In the genomic region with DNA sequence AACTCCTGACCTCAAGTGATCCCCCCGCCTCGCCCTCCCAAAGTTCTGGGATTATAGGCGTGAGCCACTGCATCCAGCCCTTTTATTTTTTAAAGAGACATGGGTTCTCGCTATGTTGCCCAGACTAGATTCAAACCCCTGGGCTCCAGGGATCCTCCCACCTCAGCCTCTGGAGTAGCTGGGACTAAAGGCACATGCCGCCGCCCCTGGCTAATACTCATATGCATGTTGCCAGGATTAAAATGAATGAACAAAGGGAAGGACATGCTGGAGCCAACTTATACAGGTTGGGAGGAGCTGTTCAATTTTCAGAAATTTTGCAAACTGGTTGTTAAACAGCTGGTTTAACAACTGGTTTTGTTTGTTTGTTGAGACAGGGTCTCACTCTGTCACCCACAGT, we compare ENCODE assay signal across 14 cellular contexts. TPM values are rescaled to one million over a fixed set of nuclear protein-coding genes. Genes with fewer than 3 reads are reported as not detected.
DNase-seq lines count a peak whose midpoint lies in the region; ATAC-seq, FAIRE-seq and TF ChIP-seq lines count a peak whose summit lies in the region.
"Had no signal": no experiment of that assay in that cellular context is flagged by ENCODE, and none has a peak within 500 bp of the region (broad histone marks: within the 10 kb centered on the region; RNA-seq: fewer than 3 reads in every experiment).

No MANE protein-coding gene starts in this region.

- TF ChIP-seq CTCF in A549 (IDR thresholded peaks at IDR 0.05) (no peak), GM12865 (IDR thresholded peaks at IDR 0.05; ENCODE audit: insufficient read depth, low read depth, low read length, missing control alignments) (no peak), RWPE2 (IDR thresholded peaks at IDR 0.05; ENCODE audit: poor library complexity, severe bottlenecking) (no peak), endothelial cell of umbilical vein (IDR thresholded peaks at IDR 0.05; ENCODE audit: extremely low read depth in 1 of 2, insufficient read depth in 1 of 2, low read depth in 1 of 2, low read length in 2 of 2) (no peak), spleen (IDR thresholded peaks at IDR 0.05 in 8 of 11, conservative IDR thresholded peaks at IDR 0.05 in 3 of 11) (no peak), ascending aorta (IDR thresholded peaks at IDR 0.05) (no peak)

- H3K36me3 ChIP-seq in RWPE2 (ENCODE audit: low read depth) = peaks cover 10% of the 10 kb centered on the region
- H3K36me3 ChIP-seq in endothelial cell of umbilical vein (ENCODE audit: control insufficient read depth in 2 of 2, extremely low read depth in 1 of 2, insufficient read depth in 2 of 2, low read length in 2 of 2) = no peaks in the 10 kb centered on the region
- peaks cover 0 to 17% (median 0%) of the 10 kb centered on the region in 6 donors for H3K36me3 ChIP-seq in spleen
- no peaks in the 10 kb centered on the region for H3K36me3 ChIP-seq in ascending aorta
- H3K36me3 ChIP-seq: right atrium auricular region had no signal

- TF ChIP-seq POLR2A in A549 (IDR thresholded peaks at IDR 0.05; ENCODE audit: low read length) (no peak), endothelial cell of umbilical vein (IDR thresholded peaks at IDR 0.05; ENCODE audit: low read depth, low read length) (no peak), spleen (IDR thresholded peaks at IDR 0.05) (no peak)

- dilution Hi-C loops in endothelial cell of umbilical vein (cut with MboI; ENCODE audit: extremely low pct_ligation_motif_present, low sequenced_read_pairs) = no loop called here

- H4K20me1 ChIP-seq in endothelial cell of umbilical vein (replicated peaks; ENCODE audit: control insufficient read depth, extremely low read depth, insufficient read depth, low read length) = no peaks in the 10 kb centered on the region

- H3K4me1 ChIP-seq in A549 = peaks cover 15% of the 10 kb centered on the region
- no peaks in the 10 kb centered on the region for H3K4me1 ChIP-seq in RWPE2 (ENCODE audit: insufficient read depth, poor library complexity, severe bottlenecking)
- peaks cover 6% of the 10 kb centered on the region for H3K4me1 ChIP-seq in endothelial cell of umbilical vein (ENCODE audit: control insufficient read depth, extremely low read depth, insufficient read depth, low read length)
- peaks cover 0 to 27% (median 11%) of the 10 kb centered on the region in 6 donors for H3K4me1 ChIP-seq in spleen
- no peaks in the 10 kb centered on the region for H3K4me1 ChIP-seq in ascending aorta

- TF ChIP-seq RAD21 in A549 (conservative IDR thresholded peaks at IDR 0.05 in 1 of 2, IDR thresholded peaks at IDR 0.05 in 1 of 2) = no peak

- H3K9ac ChIP-seq in endothelial cell of umbilical vein (replicated peaks; ENCODE audit: extremely low read depth, insufficient read depth, low read length) = no peak overlapping the region

- H3K27me3 ChIP-seq in RWPE2 (ENCODE audit: insufficient read depth, poor library complexity, severe bottlenecking) (no peaks in the 10 kb centered on the region), endothelial cell of umbilical vein (ENCODE audit: control insufficient read depth in 2 of 2, insufficient read depth in 2 of 2, low read length in 2 of 2) (no peaks in the 10 kb centered on the region), spleen (replicated peaks in 1 of 7) (no peaks in the 10 kb centered on the region), ascending aorta (no peaks in the 10 kb centered on the region)
- H3K27me3 ChIP-seq: right atrium auricular region had no signal

- no peak for ATAC-seq in A549
- ATAC-seq in RWPE2 (ENCODE audit: low read depth) = no peak
- no peak for ATAC-seq in GM18907 (IDR thresholded peaks at IDR 0.05; ENCODE audit: unreplicated experiment)
- ATAC-seq in GM18498 (IDR thresholded peaks at IDR 0.05; ENCODE audit: unreplicated experiment) = no peak

- CTCF ChIA-PET in A549 (lab: Yijun Ruan, JAX) (interaction anchor here (0.5 to 2.1 kb wide), 11 partner anchors 15 to 391 kb away, joined by 3 to 7 read pairs (median 3); no protein-coding TSS in a partner anchor), endothelial cell of umbilical vein (lab: Charles Lee) (interaction anchor here (0.8 to 1.2 kb wide), 3 partner anchors 11 to 65 kb away, joined by 3 to 4 read pairs (median 4); a partner anchor contains a TSS)

- FAIRE-seq in A549 (lab: Jason Lieb, UNC) = no peak
- no peak for FAIRE-seq in endothelial cell of umbilical vein (lab: Jason Lieb, UNC)
- FAIRE-seq: islet of Langerhans had no signal

- 87% methylated on average over 6 of the region's 6 CpGs for WGBS in A549 (ENCODE audit: missing lambda C conversion rate)
- WGBS in spleen, 5 donors = 86 to 92% (median 91%) methylated on average over 6 of the region's 6 CpGs

- intact Hi-C loops in endothelial cell of umbilical vein (cut with micrococcal nuclease) (no loop called here), spleen (cut with DNase I; ENCODE audit: low total_unique reads) (loop anchor here (10.0 kb wide), 1 partner anchor 390 kb away; no protein-coding TSS in a partner anchor), ascending aorta (cut with DNase I) (loop anchor here (10.0 kb wide), 1 partner anchor 420 kb away; a partner anchor contains a TSS)

- H2AFZ ChIP-seq in endothelial cell of umbilical vein (ENCODE audit: low read depth, low read length) = no peak overlapping the region

- peak overlapping the region; percentile 84 to 95 for H3K27ac ChIP-seq in A549
- H3K27ac ChIP-seq in RWPE2 (ENCODE audit: poor library complexity, severe bottlenecking) = peak overlapping the region; percentile 74
- no peak overlapping the region for H3K27ac ChIP-seq in endothelial cell of umbilical vein (ENCODE audit: insufficient read depth, low read depth, low read length)
- no peak overlapping the region for H3K27ac ChIP-seq in spleen
- H3K27ac ChIP-seq in ascending aorta = no peak overlapping the region
- H3K27ac ChIP-seq: right atrium auricular region had no signal

- no peaks in the 10 kb centered on the region for H3K9me1 ChIP-seq in endothelial cell of umbilical vein (replicated peaks; ENCODE audit: control insufficient read depth, extremely low read depth, insufficient read depth, low read length)

- POLR2A ChIA-PET in A549 (lab: Yijun Ruan, JAX) = no interaction called here
- POLR2A ChIA-PET in endothelial cell of umbilical vein (lab: Charles Lee) = no interaction called here

- DNase-seq in A549 (ENCODE audit: low read depth in 1 of 2, low spot score in 1 of 2) (no peak), GM12865 (ENCODE audit: low read depth) (no peak), RWPE2 (ENCODE audit: low spot score) (no peak), endothelial cell of umbilical vein (ENCODE audit: low read depth, low spot score) (no peak), spleen (no peak), ascending aorta (ENCODE audit: low spot score in 2 of 2) (no peak)
- DNase-seq: GDM1, IMR-90, NCI-H1930, T-helper 9 cell had no signal

- peaks cover 34% of the 10 kb centered on the region for H3K79me2 ChIP-seq in endothelial cell of umbilical vein (ENCODE audit: control insufficient read depth, insufficient read depth, low read length)

- no peaks in the 10 kb centered on the region for H3K9me3 ChIP-seq in A549
- no peaks in the 10 kb centered on the region for H3K9me3 ChIP-seq in RWPE2 (ENCODE audit: severe bottlenecking)
- no peaks in the 10 kb centered on the region for H3K9me3 ChIP-seq in endothelial cell of umbilical vein (replicated peaks; ENCODE audit: control insufficient read depth, insufficient read depth, low read length)
- H3K9me3 ChIP-seq in spleen = no peaks in the 10 kb centered on the region
- no peaks in the 10 kb centered on the region for H3K9me3 ChIP-seq in ascending aorta

- peak overlapping the region; percentile 89; the same call in 2 of the 3 replicates for H3K4me3 ChIP-seq in A549
- H3K4me3 ChIP-seq in GM12865 (ENCODE audit: low read depth, low read length) = peak overlapping the region; percentile 93
- peak overlapping the region; percentile 7 for H3K4me3 ChIP-seq in RWPE2 (ENCODE audit: severe bottlenecking)
- H3K4me3 ChIP-seq in endothelial cell of umbilical vein (replicated peaks in 1 of 3; ENCODE audit: insufficient read depth in 1 of 3, low read depth in 1 of 3, low read length in 3 of 3) = no peak overlapping the region
- H3K4me3 ChIP-seq in spleen = no peak overlapping the region
- H3K4me3 ChIP-seq in ascending aorta = no peak overlapping the region

- no TSS peak for BruUV-seq in endothelial cell of umbilical vein (replicated peaks; lab: Mats Ljungman, UMichigan)

- no peak for TF ChIP-seq EP300 in A549 (IDR thresholded peaks at IDR 0.05)

- H3K4me2 ChIP-seq in A549 (peak overlapping the region; percentile 84), endothelial cell of umbilical vein (ENCODE audit: insufficient read depth, low read length) (peak overlapping the region; percentile 88)

RNA-seq across cellular contexts. Expression of a gene that starts 1.4 kb away (rescaled TPM):
- polyA plus RNA-seq in A549 (2011; rRNA removed) (36.2 and 37.1 TPM in 2 replicates), A549 (2017; fragmentation: RNase III; extraction: RNeasy Plus Mini Kit Qiagen cat#74134 plus additional on column Dnase treatment) (71.2 to 75.3 TPM (median 71.3 TPM) in 3 replicates), endothelial cell of umbilical vein (63.9 and 76.3 TPM in 2 replicates), spleen (10 to 100 TPM; 36.6 to 47.4 (median 41.0) TPM)
- 58.7 and 66.2 TPM in 2 replicates for polyA plus RNA-seq in A549 (2012; cell fraction: cytosol; rRNA removed)
- polyA plus RNA-seq in A549 (2012; cell fraction: nucleus; rRNA removed) = 120 and 127 TPM in 2 replicates
- polyA minus RNA-seq in A549 (2011; rRNA and poly(A)+ RNA removed) = 30.0 and 36.7 TPM in 2 replicates
- total RNA-seq in endothelial cell of umbilical vein (52.9 and 59.9 TPM in 2 replicates), spleen (10 to 100 TPM; 27.1 to 58.6 (median 38.5) TPM), ascending aorta (159 TPM)
- 48.4 and 48.8 TPM in 2 replicates for polyA plus RNA-seq in endothelial cell of umbilical vein (2011; cell fraction: cytosol; rRNA removed)
- polyA plus RNA-seq in endothelial cell of umbilical vein (2011; cell fraction: nucleus; rRNA removed) = 71.9 and 81.7 TPM in 2 replicates
- polyA plus RNA-seq in endothelial cell of umbilical vein (2012) = 59.4 and 64.5 TPM in 2 replicates
- 26.5 and 27.7 TPM in 2 replicates for polyA minus RNA-seq in endothelial cell of umbilical vein
- 62.0 TPM for polyA minus RNA-seq in endothelial cell of umbilical vein (2011; cell fraction: cytosol; rRNA and poly(A)+ RNA removed)
- 14.8 and 17.6 TPM in 2 replicates for polyA minus RNA-seq in endothelial cell of umbilical vein (2011; cell fraction: nucleus; rRNA and poly(A)+ RNA removed)

RNA-seq across cellular contexts. Expression of a gene that starts 4.5 kb away (rescaled TPM):
- polyA plus RNA-seq in A549 (2011; rRNA removed) (0.32 and 0.36 TPM in 2 replicates), A549 (2017; fragmentation: RNase III; extraction: RNeasy Plus Mini Kit Qiagen cat#74134 plus additional on column Dnase treatment) (0.36 to 0.44 TPM (median 0.41 TPM) in 3 replicates), endothelial cell of umbilical vein (21.6 and 24.1 TPM in 2 replicates), spleen (10 to 100 TPM; 20.2 to 30.4 (median 23.5) TPM)
- polyA plus RNA-seq in A549 (2012; cell fraction: cytosol; rRNA removed) = 0.69 and 0.80 TPM in 2 replicates
- 3.0 and 3.2 TPM in 2 replicates for polyA plus RNA-seq in A549 (2012; cell fraction: nucleus; rRNA removed)
- polyA minus RNA-seq in A549 (2011; rRNA and poly(A)+ RNA removed) = 1.3 TPM in 1 of 2 replicates, not detected in the other
- total RNA-seq in endothelial cell of umbilical vein (25.1 and 28.8 TPM in 2 replicates), spleen (10 to 100 TPM; 11.3 to 57.4 (median 21.1) TPM), ascending aorta (39.6 TPM)
- 16.7 and 18.8 TPM in 2 replicates for polyA plus RNA-seq in endothelial cell of umbilical vein (2011; cell fraction: cytosol; rRNA removed)
- polyA plus RNA-seq in endothelial cell of umbilical vein (2011; cell fraction: nucleus; rRNA removed) = 19.6 and 19.9 TPM in 2 replicates
- 47.5 and 50.6 TPM in 2 replicates for polyA plus RNA-seq in endothelial cell of umbilical vein (2012)
- polyA minus RNA-seq in endothelial cell of umbilical vein = 22.3 and 27.9 TPM in 2 replicates
- polyA minus RNA-seq in endothelial cell of umbilical vein (2011; cell fraction: cytosol; rRNA and poly(A)+ RNA removed) = 285 TPM
- 5.5 and 7.1 TPM in 2 replicates for polyA minus RNA-seq in endothelial cell of umbilical vein (2011; cell fraction: nucleus; rRNA and poly(A)+ RNA removed)

RNA-seq across cellular contexts. Expression of a gene that starts 34.2 kb away (rescaled TPM):
- polyA plus RNA-seq in A549 (2011; rRNA removed) = 9.4 and 13.3 TPM in 2 replicates
- polyA plus RNA-seq in A549 (2012; cell fraction: cytosol; rRNA removed) = 12.7 and 17.2 TPM in 2 replicates
- 27.6 and 28.6 TPM in 2 replicates for polyA plus RNA-seq in A549 (2012; cell fraction: nucleus; rRNA removed)
- polyA plus RNA-seq in A549 (2017; fragmentation: RNase III; extraction: RNeasy Plus Mini Kit Qiagen cat#74134 plus additional on column Dnase treatment) = 15.1 to 18.6 TPM (median 16.8 TPM) in 3 replicates
- polyA minus RNA-seq in A549 (2011; rRNA and poly(A)+ RNA removed) = 13.5 and 16.4 TPM in 2 replicates
- 7.6 and 12.0 TPM in 2 replicates for total RNA-seq in endothelial cell of umbilical vein
- polyA plus RNA-seq in endothelial cell of umbilical vein = 20.9 and 21.0 TPM in 2 replicates
- 11.6 and 13.7 TPM in 2 replicates for polyA plus RNA-seq in endothelial cell of umbilical vein (2011; cell fraction: cytosol; rRNA removed)
- 23.1 and 23.8 TPM in 2 replicates for polyA plus RNA-seq in endothelial cell of umbilical vein (2011; cell fraction: nucleus; rRNA removed)
- polyA plus RNA-seq in endothelial cell of umbilical vein (2012) = 8.5 and 10.6 TPM in 2 replicates
- 15.3 and 19.9 TPM in 2 replicates for polyA minus RNA-seq in endothelial cell of umbilical vein
- 6.0 TPM for polyA minus RNA-seq in endothelial cell of umbilical vein (2011; cell fraction: cytosol; rRNA and poly(A)+ RNA removed)
- polyA minus RNA-seq in endothelial cell of umbilical vein (2011; cell fraction: nucleus; rRNA and poly(A)+ RNA removed) = 9.2 and 10.5 TPM in 2 replicates
- total RNA-seq in spleen = 10 to 100 TPM in 5 of 7 donors, 1 to 10 TPM in 2; 9.8 to 20.8 (median 14.2) TPM
- polyA plus RNA-seq in spleen = 1 to 10 TPM; 5.0 to 8.8 (median 7.3) TPM
- total RNA-seq in ascending aorta = 6.2 TPM

RNA-seq across cellular contexts. Expression of a gene that starts 47.0 kb away (rescaled TPM):
- polyA plus RNA-seq in A549 (2011; rRNA removed) (82.9 and 90.8 TPM in 2 replicates), A549 (2017; fragmentation: RNase III; extraction: RNeasy Plus Mini Kit Qiagen cat#74134 plus additional on column Dnase treatment) (114 to 159 TPM (median 142 TPM) in 3 replicates), endothelial cell of umbilical vein (178 and 183 TPM in 2 replicates), spleen (10 to 100 TPM; 46.4 to 62.3 (median 57.8) TPM)
- 159 and 179 TPM in 2 replicates for polyA plus RNA-seq in A549 (2012; cell fraction: cytosol; rRNA removed)
- polyA plus RNA-seq in A549 (2012; cell fraction: nucleus; rRNA removed) = 211 and 234 TPM in 2 replicates
- 179 and 201 TPM in 2 replicates for polyA minus RNA-seq in A549 (2011; rRNA and poly(A)+ RNA removed)
- total RNA-seq in endothelial cell of umbilical vein (102 and 114 TPM in 2 replicates), spleen (10 to 100 TPM; 25.1 to 36.3 (median 32.0) TPM), ascending aorta (76.2 TPM)
- polyA plus RNA-seq in endothelial cell of umbilical vein (2011; cell fraction: cytosol; rRNA removed) = 102 and 113 TPM in 2 replicates
- polyA plus RNA-seq in endothelial cell of umbilical vein (2011; cell fraction: nucleus; rRNA removed) = 62.3 and 69.1 TPM in 2 replicates
- 53.8 and 74.0 TPM in 2 replicates for polyA plus RNA-seq in endothelial cell of umbilical vein (2012)
- polyA minus RNA-seq in endothelial cell of umbilical vein = 154 and 168 TPM in 2 replicates
- polyA minus RNA-seq in endothelial cell of umbilical vein (2011; cell fraction: cytosol; rRNA and poly(A)+ RNA removed) = 292 TPM
- polyA minus RNA-seq in endothelial cell of umbilical vein (2011; cell fraction: nucleus; rRNA and poly(A)+ RNA removed) = 15.5 and 18.6 TPM in 2 replicates

Comparison
In these comparisons a context has a peak if more than half of its experiments do, and no peak if none do; other contexts are left out.
1. H3K27ac ChIP-seq: peak in A549 (2 of 2) and RWPE2 (single experiment); none in endothelial cell of umbilical vein (single experiment), spleen (0 of 8) and ascending aorta (0 of 2).
2. H3K4me3 ChIP-seq: peak in A549 (single experiment), GM12865 (single experiment) and RWPE2 (single experiment); none in endothelial cell of umbilical vein (0 of 3), spleen (0 of 8) and ascending aorta (0 of 2).